ENCODE assay signal across 8 cellular contexts in the genomic region with DNA sequence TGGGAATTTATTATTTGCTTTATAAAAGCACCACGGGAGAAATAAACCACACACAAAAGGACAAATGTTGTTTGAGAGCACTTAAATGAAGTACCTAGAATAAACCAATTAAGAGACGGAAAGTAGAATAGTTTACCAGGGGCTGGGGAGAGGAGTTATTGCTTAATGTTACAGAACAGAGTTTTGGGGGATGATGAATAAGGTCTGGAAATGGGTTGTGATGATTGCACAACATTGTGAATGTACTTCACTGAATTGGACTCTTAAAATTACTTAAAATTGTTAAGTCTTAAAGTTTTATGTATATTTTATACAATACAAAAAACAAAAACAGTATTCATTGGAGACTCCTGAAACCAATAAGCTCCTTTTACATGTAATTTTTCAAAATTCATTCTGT. TPM values are rescaled to one million over a fixed set of nuclear protein-coding genes. Genes with fewer than 3 reads are reported as not detected.
DNase-seq lines count a peak whose midpoint lies in the region; FAIRE-seq and TF ChIP-seq lines count a peak whose summit lies in the region.

No MANE protein-coding gene starts in this region.

- no peaks in the 10 kb centered on the region for H3K36me3 ChIP-seq in ACC112 (ENCODE audit: insufficient read depth, low read length)
- H3K36me3 ChIP-seq in astrocyte (ENCODE audit: insufficient read depth, low read length): peaks cover 10% of the 10 kb centered on the region
- peaks cover 13 to 28% of the 10 kb centered on the region in 2 experiments for H3K36me3 ChIP-seq in mesenchymal stem cell (ENCODE audit: control insufficient read depth in 1 of 2, insufficient read depth in 2 of 2, low read depth in 1 of 2, low read length in 2 of 2)

- H3K4me2 ChIP-seq in astrocyte (ENCODE audit: low read length): peak overlapping the region; percentile 97
- H3K4me2 ChIP-seq in mesenchymal stem cell (ENCODE audit: low read length, poor library complexity, severe bottlenecking): no peak overlapping the region

- H3K9me3 Mint-ChIP-seq in astrocyte (ENCODE audit: unreplicated experiment): no peaks in the 10 kb centered on the region

- H3K27ac Mint-ChIP-seq in astrocyte (ENCODE audit: unreplicated experiment): peak overlapping the region; percentile 31

- H4K91ac ChIP-seq in mesenchymal stem cell (ENCODE audit: low read length): no peak overlapping the region

- H3K4me3 ChIP-seq in ACC112 (ENCODE audit: low read depth, low read length): peak overlapping the region; percentile 84
- peak overlapping the region; percentile 88 for H3K4me3 ChIP-seq in astrocyte (ENCODE audit: insufficient read depth, low read depth, low read length)
- peak overlapping the region in 1 of 2 experiments; percentile 99 for H3K4me3 ChIP-seq in mesenchymal stem cell (ENCODE audit: insufficient read depth in 1 of 2, low read depth in 1 of 2, low read length in 2 of 2)

- H3K4ac ChIP-seq in mesenchymal stem cell (ENCODE audit: low read depth in 1 of 2, low read length in 2 of 2): no peak overlapping the region

- no peaks in the 10 kb centered on the region for H3K36me3 Mint-ChIP-seq in astrocyte (ENCODE audit: low read depth, unreplicated experiment)

- peak overlapping the region; percentile 91 for H3K4me3 Mint-ChIP-seq in astrocyte (ENCODE audit: unreplicated experiment)

- no peak overlapping the region for H2BK12ac ChIP-seq in mesenchymal stem cell (ENCODE audit: low read length in 2 of 2)

- H3K27ac ChIP-seq in ACC112 (ENCODE audit: low read depth, low read length) (peak overlapping the region; percentile 77), astrocyte (ENCODE audit: low read depth, low read length) (peak overlapping the region; percentile 75), mesenchymal stem cell (ENCODE audit: low read length, poor library complexity, severe bottlenecking) (no peak overlapping the region)

- H3K27me3 Mint-ChIP-seq in astrocyte (ENCODE audit: low read depth, unreplicated experiment): no peaks in the 10 kb centered on the region

- H2AFZ ChIP-seq in ACC112 (ENCODE audit: low read length, unreplicated experiment) (no peak overlapping the region), astrocyte (ENCODE audit: low read depth, low read length) (no peak overlapping the region), mesenchymal stem cell (ENCODE audit: low read depth, low read length) (no peak overlapping the region)

- TF ChIP-seq CTCF in astrocyte (IDR thresholded peaks at IDR 0.05; ENCODE audit: insufficient read depth, low read depth, low read length): no peak

- no peak overlapping the region for H3K23ac ChIP-seq in mesenchymal stem cell (ENCODE audit: low read length in 2 of 2)

- H4K8ac ChIP-seq in mesenchymal stem cell (ENCODE audit: low read length): no peak overlapping the region

- no peak overlapping the region for H3K18ac ChIP-seq in mesenchymal stem cell (ENCODE audit: low read depth in 1 of 2, low read length in 2 of 2)

- H3K79me2 ChIP-seq in ACC112 (ENCODE audit: control insufficient read depth, insufficient read depth, low read length, unreplicated experiment) (peaks cover 52% of the 10 kb centered on the region), astrocyte (ENCODE audit: insufficient read depth, low read length) (peaks cover 50% of the 10 kb centered on the region)

- H3K9ac ChIP-seq in astrocyte (ENCODE audit: low read length) (peak overlapping the region; percentile 93), mesenchymal stem cell (ENCODE audit: low read length) (peak overlapping the region; percentile 99)

- no peak overlapping the region for H2BK15ac ChIP-seq in mesenchymal stem cell (ENCODE audit: low read depth, poor library complexity, severe bottlenecking)

- H3K14ac ChIP-seq in mesenchymal stem cell (ENCODE audit: low read length in 2 of 2): no peak overlapping the region

- H2AK5ac ChIP-seq in mesenchymal stem cell (ENCODE audit: low read length, severe bottlenecking): no peak overlapping the region

- peaks cover 5% of the 10 kb centered on the region for H3K79me1 ChIP-seq in mesenchymal stem cell (replicated peaks; ENCODE audit: low read length, poor library complexity, severe bottlenecking)

- peaks cover 10% of the 10 kb centered on the region for H3K4me1 Mint-ChIP-seq in astrocyte (ENCODE audit: low read depth, unreplicated experiment)

- no peak overlapping the region for H2BK120ac ChIP-seq in mesenchymal stem cell (ENCODE audit: low read depth, low read length)

- no peak for FAIRE-seq in astrocyte (lab: Jason Lieb, UNC)

- H3K4me1 ChIP-seq in ACC112 (ENCODE audit: control insufficient read depth, insufficient read depth, low read length, unreplicated experiment): peaks cover 27% of the 10 kb centered on the region
- peaks cover 13% of the 10 kb centered on the region for H3K4me1 ChIP-seq in astrocyte (ENCODE audit: insufficient read depth, low read length)
- peaks cover 7% of the 10 kb centered on the region for H3K4me1 ChIP-seq in mesenchymal stem cell (ENCODE audit: control insufficient read depth, insufficient read depth, low read depth, low read length)

- no peaks in the 10 kb centered on the region for H3K9me3 ChIP-seq in astrocyte (ENCODE audit: insufficient read depth, low read depth, low read length)
- H3K9me3 ChIP-seq in mesenchymal stem cell (ENCODE audit: control insufficient read depth, low read length): no peaks in the 10 kb centered on the region

- H4K20me1 ChIP-seq in astrocyte (ENCODE audit: insufficient read depth, low read length): peaks cover 38% of the 10 kb centered on the region

- H2BK5ac ChIP-seq in mesenchymal stem cell (ENCODE audit: low read depth, low read length, poor library complexity, severe bottlenecking): no peak overlapping the region

- H3K27me3 ChIP-seq in ACC112 (ENCODE audit: insufficient read depth, low read length): no peaks in the 10 kb centered on the region
- H3K27me3 ChIP-seq in astrocyte (ENCODE audit: insufficient read depth, low read length): no peaks in the 10 kb centered on the region
- no peaks in the 10 kb centered on the region for H3K27me3 ChIP-seq in mesenchymal stem cell (ENCODE audit: control insufficient read depth in 1 of 2, insufficient read depth in 1 of 2, low read length in 2 of 2)

- WGBS in mesenchymal stem cell: 59% methylated on average over 1 of the region's 2 CpGs

- DNase-seq in HS-5 (ENCODE audit: low read depth) (peak; percentile 9), astrocyte (ENCODE audit: low read depth) (no peak), mesenchymal stem cell (peak; percentile 46), occipital lobe (lab: John Stamatoyannopoulos, UW) (no peak), LoVo (ENCODE audit: low spot score) (no peak), NCI-H1092 (lab: John Stamatoyannopoulos, UW) (no peak)
- no peak for DNase-seq in stimulated activated naive CD4-positive, alpha-beta T cell treated with Interleukin-2 at 50 U/mL for 16 hours (lab: John Stamatoyannopoulos, UW)

RNA-seq across cellular contexts. Expression of a gene that starts 1.5 kb away (rescaled TPM):
- total RNA-seq in astrocyte: 21.5 and 23.5 TPM in 2 replicates
- polyA plus RNA-seq in mesenchymal stem cell (2013, experiment 1 of 2): 8.1 TPM
- polyA plus RNA-seq in mesenchymal stem cell (2013, experiment 2 of 2): 8.2 TPM
- 57.7 TPM for total RNA-seq in occipital lobe

RNA-seq across cellular contexts. Expression of a gene that starts 54.1 kb away (rescaled TPM):
- total RNA-seq in astrocyte (13.3 and 14.7 TPM in 2 replicates), occipital lobe (83.0 TPM)
- polyA plus RNA-seq in mesenchymal stem cell (2013, experiment 1 of 2): 6.7 TPM
- polyA plus RNA-seq in mesenchymal stem cell (2013, experiment 2 of 2): 6.5 TPM

Comparison
In these comparisons a context has a peak if more than half of its experiments do, and no peak if none do; other contexts are left out.
1. DNase-seq: peak in HS-5 (single experiment) and mesenchymal stem cell (single experiment); none in astrocyte (single experiment), occipital lobe (single experiment), LoVo (single experiment), NCI-H1092 (single experiment) and stimulated activated naive CD4-positive, alpha-beta T cell treated with Interleukin-2 at 50 U/mL for 16 hours (single experiment).